ENCODE assay signal across 1 cellular context in the genomic region with DNA sequence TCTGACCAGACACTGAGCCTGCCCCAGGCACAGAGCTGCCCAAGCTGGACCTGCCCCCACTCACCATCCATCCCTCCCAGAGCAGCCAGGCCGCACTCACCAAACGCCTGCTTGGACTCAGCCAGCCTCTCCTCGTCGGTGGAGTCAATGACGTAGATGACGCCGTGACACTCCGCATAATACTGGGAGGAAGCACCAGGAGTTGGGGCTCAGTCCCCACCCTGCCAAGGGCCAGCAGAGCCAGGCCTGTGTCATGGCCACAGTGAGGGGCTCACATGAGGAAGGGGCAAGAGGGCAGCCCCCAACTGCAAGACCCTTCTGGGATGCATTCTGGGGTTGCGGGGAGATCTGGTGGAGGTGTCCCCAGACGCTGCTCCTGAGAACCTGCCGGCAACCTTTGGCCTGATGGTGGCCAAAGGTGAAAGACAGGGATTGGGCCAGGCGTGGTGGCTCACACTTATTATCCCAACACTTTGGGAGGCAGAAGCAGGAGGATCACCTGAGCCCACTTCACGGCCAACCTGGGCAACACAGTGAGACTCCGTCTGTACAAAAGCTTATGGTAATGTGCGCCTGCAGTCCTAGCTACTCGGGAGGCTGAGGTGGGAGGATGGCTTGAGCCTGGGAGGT.
TF ChIP-seq lines count a peak whose summit lies in the region.

No MANE protein-coding gene starts in this region.

TF ChIP-seq in H1, 55 proteins besides CTCF, POLR2A, EP300 and RAD21:
- no peak for TF ChIP-seq MAFK (IDR thresholded peaks at IDR 0.05; ENCODE audit: low read depth, low read length)
- TF ChIP-seq POLR2AphosphoS5 (IDR thresholded peaks at IDR 0.05; ENCODE audit: low read depth, low read length) = peak; percentile 2; the same call in 1 of the 2 replicates
- no peak for TF ChIP-seq YY1 (IDR thresholded peaks at IDR 0.05; ENCODE audit: low read depth, low read length)
- TF ChIP-seq NRF1 (IDR thresholded peaks at IDR 0.05; ENCODE audit: low read depth, low read length) = no peak
- TF ChIP-seq CREB1 (IDR thresholded peaks at IDR 0.05) = no peak
- no peak for TF ChIP-seq EZH2 (IDR thresholded peaks at IDR 0.05; ENCODE audit: low read depth, low read length, severe bottlenecking)
- TF ChIP-seq, protein P1, sequence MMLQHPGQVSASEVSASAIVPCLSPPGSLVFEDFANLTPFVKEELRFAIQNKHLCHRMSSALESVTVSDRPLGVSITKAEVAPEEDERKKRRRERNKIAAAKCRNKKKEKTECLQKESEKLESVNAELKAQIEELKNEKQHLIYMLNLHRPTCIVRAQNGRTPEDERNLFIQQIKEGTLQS (IDR thresholded peaks at IDR 0.05; ENCODE audit: insufficient read depth, low read depth, low read length) = no peak
- no peak for TF ChIP-seq RNF2 (IDR thresholded peaks at IDR 0.05; ENCODE audit: borderline replicate concordance, low read depth, low read length, missing control alignments, poor library complexity, severe bottlenecking)
TF ChIP-seq in H1: peak in this region for 1.
